In the genomic region with DNA sequence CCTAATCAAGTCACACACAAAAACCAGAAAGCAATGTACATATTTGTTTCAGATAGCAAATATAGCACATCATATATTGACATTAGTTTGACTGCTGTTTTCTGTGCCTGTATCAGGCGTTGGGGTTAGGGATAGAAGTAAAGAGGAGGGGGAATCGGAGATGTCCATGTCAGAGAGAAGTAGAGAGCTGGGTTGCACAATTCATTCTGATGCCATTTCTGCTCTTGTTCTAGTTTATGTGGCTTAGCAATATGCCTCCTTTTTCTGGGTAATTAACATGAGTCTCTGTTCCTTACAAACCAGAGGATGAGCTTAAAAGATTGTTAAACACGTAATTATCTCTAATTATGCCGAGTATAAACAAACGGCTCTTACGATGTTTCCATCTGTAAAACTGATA, we compare ENCODE assay signal across 13 cellular contexts.
"Had no signal": no experiment of that assay in that cellular context is flagged by ENCODE, and none has a peak within 500 bp of the region (broad histone marks: within the 10 kb centered on the region; RNA-seq: fewer than 3 reads in every experiment).

No MANE protein-coding gene starts in this region.

- H3K27ac ChIP-seq: esophagus squamous epithelium, heart left ventricle, neural progenitor cell, parathyroid adenoma had no signal

- H3K4me1 ChIP-seq: neural progenitor cell, parathyroid adenoma had no signal

- H3K4me3 ChIP-seq: esophagus squamous epithelium, heart left ventricle, neural progenitor cell had no signal

- H3K36me3 ChIP-seq: esophagus squamous epithelium, heart left ventricle, neural progenitor cell had no signal

- DNase-seq: activated CD4-positive, alpha-beta T cell treated with anti-CD3 and anti-CD28 coated beads for 4 hours; activated CD8-positive, alpha-beta T cell treated with anti-CD3 and anti-CD28 coated beads, Interleukin-2, amount 10 ng/mL, durations not matched to agents 7 days and 5 days; activated naive CD4-positive, alpha-beta T cell treated with Interleukin-2 at 50 U/mL for 16 hours; esophagus squamous epithelium; heart left ventricle; kidney; left ventricle myocardium superior; retina; T1000 had no signal

- H3K9me3 ChIP-seq: esophagus squamous epithelium had no signal

- FAIRE-seq: astrocyte, frontal cortex, kidney had no signal
